Comparison of ENCODE assay signal across 8 cellular contexts in genomic region chr1:243748706-243749283, GRCh38.
DNase-seq lines count a peak whose midpoint lies in the region; ATAC-seq, FAIRE-seq and TF ChIP-seq lines count a peak whose summit lies in the region.

No MANE protein-coding gene starts in this region.

- H3K27me3 ChIP-seq in K562 (ENCODE audit: control insufficient read depth in 2 of 2, insufficient read depth in 2 of 2, low read length in 2 of 2) = no peaks in the 10 kb centered on the region
- H3K27me3 ChIP-seq in stomach = no peaks in the 10 kb centered on the region

- no peak for TF ChIP-seq POLR2A in K562 (conservative IDR thresholded peaks at IDR 0.05)
- no peak for TF ChIP-seq POLR2A in stomach (IDR thresholded peaks at IDR 0.05)

- no peak overlapping the region for H3K4me2 ChIP-seq in K562 (ENCODE audit: insufficient read depth, low read length)

- BruUV-seq in K562 (replicated peaks; lab: Mats Ljungman, UMichigan) = no TSS peak

- no peak overlapping the region for H3K4me3 ChIP-seq in K562
- no peak overlapping the region for H3K4me3 ChIP-seq in stomach

- no peak overlapping the region for H3K27ac ChIP-seq in K562 (ENCODE audit: extremely low read depth, low read depth, low read length)
- no peak overlapping the region for H3K27ac ChIP-seq in stomach

- H3K36me3 ChIP-seq in K562 (ENCODE audit: control insufficient read depth, insufficient read depth, low read length) (no peaks in the 10 kb centered on the region), stomach (no peaks in the 10 kb centered on the region)

- H3K4me1 ChIP-seq in K562 (replicated peaks in 1 of 2; ENCODE audit: control insufficient read depth in 2 of 2, insufficient read depth in 2 of 2, low read length in 2 of 2) (no peaks in the 10 kb centered on the region), stomach (peaks cover 0 to 15% (median 4%) of the 10 kb centered on the region in 4 donors)

- CTCF ChIA-PET in K562 (lab: Yijun Ruan, JAX; ENCODE audit: low intra/inter-chr PET ratio) = interaction anchor here (0.7 to 2.0 kb wide), 3 partner anchors 273 to 1293 kb away, joined by 3 to 21 read pairs (median 7); no protein-coding TSS in a partner anchor

- in situ Hi-C loops in K562 (cut with MboI) = loop anchor here (5.0 kb wide), 1 partner anchor 406 kb away; no protein-coding TSS in a partner anchor

- intact Hi-C loops in K562 (cut with micrococcal nuclease) (loop anchor here (1.0 to 5.0 kb wide), 3 partner anchors 196 to 524 kb away; no protein-coding TSS in a partner anchor), stomach (cut with DNase I; ENCODE audit: low total_unique reads) (no loop called here)

- H3K9ac ChIP-seq in K562 (ENCODE audit: insufficient read depth in 1 of 2, low read depth in 2 of 2, low read length in 2 of 2) = no peak overlapping the region

- H2AFZ ChIP-seq in K562 (ENCODE audit: low read depth, low read length) = no peak overlapping the region

- POLR2A ChIA-PET in K562 (lab: Yijun Ruan, JAX) = interaction anchor here (0.5 kb wide), 1 partner anchor 1057 kb away, joined by 3 read pairs; no protein-coding TSS in a partner anchor

- no peaks in the 10 kb centered on the region for H3K79me2 ChIP-seq in K562 (ENCODE audit: control insufficient read depth, insufficient read depth, low read length)

- peak; percentile 89 for FAIRE-seq in K562 (lab: Jason Lieb, UNC)

- peak; percentile 79 to 85 for TF ChIP-seq RAD21 in K562 (CRISPR knock-in tag; conservative IDR thresholded peaks at IDR 0.05 in 1 of 2, IDR thresholded peaks at IDR 0.05 in 1 of 2)

- H3K9me1 ChIP-seq in K562 (ENCODE audit: control insufficient read depth, insufficient read depth, low read length) = no peaks in the 10 kb centered on the region

- ATAC-seq in GM21528 (IDR thresholded peaks at IDR 0.05; ENCODE audit: low FRiP score, unreplicated experiment) = peak; percentile 95
- peak; percentile 97 for ATAC-seq in K562

- peak; percentile 63 to 77 (median 70) for TF ChIP-seq CTCF in K562 (IDR thresholded peaks at IDR 0.05 in 2 of 3, conservative IDR thresholded peaks at IDR 0.05 in 1 of 3; ENCODE audit: insufficient read depth in 2 of 3, low read depth in 1 of 3, low read length in 3 of 3)
- TF ChIP-seq CTCF in stomach (IDR thresholded peaks at IDR 0.05) = peak in 5 of 7 experiments; percentile 62 to 72 (median 67)

- 0% methylated on average over 3 of the region's 3 CpGs for WGBS in K562 (ENCODE audit: insufficient coverage, low coverage, missing lambda C conversion rate)
- WGBS in stomach, 5 donors = 23 to 32% (median 28%) methylated on average over 3 of the region's 3 CpGs

- H4K20me1 ChIP-seq in K562 (replicated peaks; ENCODE audit: control insufficient read depth, insufficient read depth, low read length) = no peaks in the 10 kb centered on the region

- DNase-seq in activated CD8-positive, alpha-beta memory T cell treated with anti-CD3 and anti-CD28 coated beads, Interleukin-2, amount 50 U/mL, for 1 hour (ENCODE audit: extremely low read depth) = peak; percentile 10
- no peak for DNase-seq in activated CD8-positive, alpha-beta memory T cell treated with anti-CD3 and anti-CD28 coated beads for 24 hours
- peak; percentile 45 for DNase-seq in HPDE6-E6E7 (ENCODE audit: extremely low spot score)
- peak; percentile 54 for DNase-seq in NCI-H748 treated with DMSO at 0.1 percent for 48 hours (lab: John Stamatoyannopoulos, UW)
- DNase-seq in K562 (ENCODE audit: extremely low read depth in 1 of 4, low spot score in 3 of 4) = peak; percentile 54 to 70 (median 61)
- peak; percentile 54 for DNase-seq in iPS-NIHi7 (ENCODE audit: extremely low spot score)
- no peak for DNase-seq in stomach

- H3K9me3 ChIP-seq in K562 (replicated peaks; ENCODE audit: control insufficient read depth, insufficient read depth, low read depth, low read length) (no peaks in the 10 kb centered on the region), stomach (no peaks in the 10 kb centered on the region)

- TF ChIP-seq EP300 in K562 (IDR thresholded peaks at IDR 0.05; ENCODE audit: low read length) = no peak
- no peak for TF ChIP-seq EP300 in stomach (IDR thresholded peaks at IDR 0.05)

TF ChIP-seq in K562, 482 proteins besides CTCF, POLR2A, EP300 and RAD21:
- no peak for TF ChIP-seq ZNF75A (CRISPR knock-in tag; IDR thresholded peaks at IDR 0.05)
- TF ChIP-seq CHD4 (IDR thresholded peaks at IDR 0.05; ENCODE audit: insufficient read depth, insufficient replicate concordance, low read depth, low read length, poor library complexity, severe bottlenecking) = no peak
- 0 out of 2 replicates have a peak, but pooled peaks have one; percentile 10 for TF ChIP-seq RB1 (IDR thresholded peaks at IDR 0.05; ENCODE audit: low read depth)
- peak; percentile 59; the same call in 1 of the 2 replicates for TF ChIP-seq DEAF1 (CRISPR knock-in tag; IDR thresholded peaks at IDR 0.05)
- TF ChIP-seq SMC3 (conservative IDR thresholded peaks at IDR 0.05; ENCODE audit: insufficient read depth, low read depth, low read length) = 0 out of 2 replicates have a peak, but pooled peaks have one; percentile 41
- TF ChIP-seq ZNF778 (CRISPR knock-in tag; IDR thresholded peaks at IDR 0.05) = no peak
- TF ChIP-seq RBM22 (IDR thresholded peaks at IDR 0.05; ENCODE audit: low read depth, low read length, poor library complexity, severe bottlenecking) = no peak
- TF ChIP-seq PATZ1 (CRISPR knock-in tag; IDR thresholded peaks at IDR 0.05; ENCODE audit: borderline replicate concordance) = no peak

Comparison
In these comparisons a context has a peak if more than half of its experiments do, and no peak if none do; other contexts are left out.
1. DNase-seq: peak in activated CD8-positive, alpha-beta memory T cell treated with anti-CD3 and anti-CD28 coated beads, Interleukin-2, amount 50 U/mL, for 1 hour (single experiment), HPDE6-E6E7 (single experiment), NCI-H748 treated with DMSO at 0.1 percent for 48 hours (single experiment), K562 (4 of 4) and iPS-NIHi7 (single experiment); none in activated CD8-positive, alpha-beta memory T cell treated with anti-CD3 and anti-CD28 coated beads for 24 hours (single experiment) and stomach (single experiment).